In the genomic region with DNA sequence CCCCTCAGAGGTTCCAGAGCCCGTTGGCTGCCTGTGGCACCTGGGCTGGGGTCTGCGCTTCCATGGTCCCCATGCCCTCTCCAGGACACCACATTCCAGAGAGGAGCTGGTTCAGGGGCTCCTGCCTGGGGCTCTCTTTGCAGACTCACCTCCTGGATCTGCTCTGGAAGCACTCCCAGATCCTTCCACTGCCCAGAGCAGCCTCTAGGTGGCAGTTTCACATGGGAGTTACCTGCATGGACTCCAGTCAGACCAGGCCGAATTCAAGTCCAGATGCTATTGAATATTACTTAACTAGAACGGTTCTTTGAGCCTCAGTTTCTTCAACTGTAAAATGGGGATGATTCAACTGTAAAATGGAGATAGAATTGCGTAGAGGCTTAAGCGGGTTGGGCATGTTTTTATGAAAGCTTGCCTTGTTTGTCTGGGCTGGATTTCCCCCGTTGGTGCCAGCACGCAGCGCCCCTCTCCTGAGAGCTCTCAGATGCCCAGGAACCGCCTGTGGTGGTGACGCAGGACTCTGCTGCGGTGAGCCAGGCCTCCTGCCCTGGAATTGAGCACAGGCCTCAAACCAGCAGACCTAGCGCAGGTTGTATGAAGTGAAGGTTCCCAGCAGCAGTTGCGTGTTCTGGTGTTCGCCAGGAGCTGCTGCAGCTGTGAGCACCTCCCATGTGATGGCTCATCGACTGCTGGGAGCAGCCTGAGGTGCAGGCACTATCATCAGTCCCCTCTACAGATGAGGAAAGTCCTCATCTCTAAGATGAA, we compare ENCODE assay signal across 9 cellular contexts. TPM values are rescaled to one million over a fixed set of nuclear protein-coding genes. Genes with fewer than 3 reads are reported as not detected.
DNase-seq lines count a peak whose midpoint lies in the region; ATAC-seq lines count a peak whose summit lies in the region.
"Had no signal": no experiment of that assay in that cellular context is flagged by ENCODE, and none has a peak within 500 bp of the region (broad histone marks: within the 10 kb centered on the region; RNA-seq: fewer than 3 reads in every experiment).

No MANE protein-coding gene starts in this region.

- intact Hi-C loops in Right ventricle myocardium superior (cut with DNase I) (loop anchor here (5.0 to 10.0 kb wide), 2 partner anchors 85 to 348 kb away; no protein-coding TSS in a partner anchor), Right ventricle myocardium inferior (cut with DNase I) (loop anchor here (10.0 kb wide), 1 partner anchor 95 kb away; no protein-coding TSS in a partner anchor)

- no peaks in the 10 kb centered on the region for H3K9me3 Mint-ChIP-seq in stimulated activated effector memory CD8-positive, alpha-beta T cell treated with anti-CD3 and anti-CD28 coated beads, Interleukin-12 subunit alpha, Interleukin-12 subunit beta, amount 100 ng/mL, for 72 hours

- DNase-seq in Right ventricle myocardium superior (no peak), Right ventricle myocardium inferior (ENCODE audit: missing footprints) (no peak), NCI-H82 (lab: John Stamatoyannopoulos, UW) (peak; percentile 68), dermis microvascular lymphatic vessel endothelial cell (ENCODE audit: low read depth in 2 of 2) (peak; percentile 15 to 53), mucosa of gallbladder (ENCODE audit: low spot score) (peak; percentile 39), GF-D8 (lab: John Stamatoyannopoulos, UW) (no peak)
- no peak for DNase-seq in stimulated activated effector memory CD8-positive, alpha-beta T cell treated with anti-CD3 and anti-CD28 coated beads, Interleukin-12 subunit alpha, Interleukin-12 subunit beta, amount 100 ng/mL, for 72 hours (ENCODE audit: low spot score in 2 of 2)

- no peak overlapping the region for H3K27ac Mint-ChIP-seq in stimulated activated effector memory CD8-positive, alpha-beta T cell treated with anti-CD3 and anti-CD28 coated beads, Interleukin-12 subunit alpha, Interleukin-12 subunit beta, amount 100 ng/mL, for 72 hours

- ATAC-seq in Right ventricle myocardium superior (ENCODE audit: poor library complexity) (peak; percentile 77), Right ventricle myocardium inferior (no peak), HG02678 (IDR thresholded peaks at IDR 0.05; ENCODE audit: unreplicated experiment) (peak; percentile 52)
- no peak for ATAC-seq in stimulated activated effector memory CD8-positive, alpha-beta T cell treated with anti-CD3 and anti-CD28 coated beads, Interleukin-12 subunit alpha, Interleukin-12 subunit beta, amount 100 ng/mL, for 72 hours

- no peaks in the 10 kb centered on the region for H3K36me3 Mint-ChIP-seq in stimulated activated effector memory CD8-positive, alpha-beta T cell treated with anti-CD3 and anti-CD28 coated beads, Interleukin-12 subunit alpha, Interleukin-12 subunit beta, amount 100 ng/mL, for 72 hours

- H3K4me1 Mint-ChIP-seq in stimulated activated effector memory CD8-positive, alpha-beta T cell treated with anti-CD3 and anti-CD28 coated beads, Interleukin-12 subunit alpha, Interleukin-12 subunit beta, amount 100 ng/mL, for 72 hours = peaks cover 6% of the 10 kb centered on the region

- no peak overlapping the region for H3K4me3 Mint-ChIP-seq in stimulated activated effector memory CD8-positive, alpha-beta T cell treated with anti-CD3 and anti-CD28 coated beads, Interleukin-12 subunit alpha, Interleukin-12 subunit beta, amount 100 ng/mL, for 72 hours

RNA-seq across cellular contexts. Expression of gene LMO1, which starts 44.2 kb away (rescaled TPM):
- total RNA-seq in Right ventricle myocardium superior = 2.3 TPM
- total RNA-seq in Right ventricle myocardium inferior = 3.6 TPM
- total RNA-seq in dermis microvascular lymphatic vessel endothelial cell = not detected in 2 replicates
- not detected for total RNA-seq in mucosa of gallbladder
- total RNA-seq: urinary bladder had no signal

RNA-seq across cellular contexts. Expression of gene RIC3, which starts 50.6 kb away (rescaled TPM):
- total RNA-seq in Right ventricle myocardium superior (11.1 TPM), Right ventricle myocardium inferior (11.7 TPM), dermis microvascular lymphatic vessel endothelial cell (not detected in 2 replicates), mucosa of gallbladder (23.8 TPM)

Comparison
In these comparisons a context has a peak if more than half of its experiments do, and no peak if none do; other contexts are left out.
1. ATAC-seq: peak in Right ventricle myocardium superior (single experiment) and HG02678 (single experiment); none in Right ventricle myocardium inferior (single experiment) and stimulated activated effector memory CD8-positive, alpha-beta T cell treated with anti-CD3 and anti-CD28 coated beads, Interleukin-12 subunit alpha, Interleukin-12 subunit beta, amount 100 ng/mL, for 72 hours (single experiment).
2. DNase-seq: peak in NCI-H82 (single experiment), dermis microvascular lymphatic vessel endothelial cell (2 of 2) and mucosa of gallbladder (single experiment); none in Right ventricle myocardium superior (single experiment), Right ventricle myocardium inferior (single experiment), GF-D8 (single experiment) and stimulated activated effector memory CD8-positive, alpha-beta T cell treated with anti-CD3 and anti-CD28 coated beads, Interleukin-12 subunit alpha, Interleukin-12 subunit beta, amount 100 ng/mL, for 72 hours (0 of 2).
3. RNA of gene RIC3, which starts 50.6 kb away (total RNA-seq): 23.8 TPM in mucosa of gallbladder (single experiment), 11.7 TPM in Right ventricle myocardium inferior (single experiment) and 11.1 TPM in Right ventricle myocardium superior (single experiment); not detected in dermis microvascular lymphatic vessel endothelial cell; every median in the first group is over 10 times any median in the second.